Comparison of ENCODE assay signal across 8 cellular contexts in genomic region chr6:127117979-127118504, GRCh38. TPM values are rescaled to one million over a fixed set of nuclear protein-coding genes. Genes with fewer than 3 reads are reported as not detected.
DNase-seq lines count a peak whose midpoint lies in the region; ATAC-seq and TF ChIP-seq lines count a peak whose summit lies in the region.

No MANE protein-coding gene starts in this region.

- peaks cover 50% of the 10 kb centered on the region for H3K27me3 Mint-ChIP-seq in GM23338 (ENCODE audit: insufficient read depth, low read depth, poor library complexity)

- H3K9me3 ChIP-seq in A673 (ENCODE audit: low read depth, low read length, poor library complexity, severe bottlenecking) (no peaks in the 10 kb centered on the region), mucosa of descending colon (no peaks in the 10 kb centered on the region)

- DNase-seq in A673 (ENCODE audit: low spot score) (peak; percentile 7), GM23338 (ENCODE audit: low spot score) (no peak), choroid plexus epithelial cell (ENCODE audit: low read depth) (no peak), mucosa of descending colon (peak in 2 of 3 donors; percentile 5 to 14), NCI-H526 treated with DMSO at 0.1 percent for 48 hours (lab: John Stamatoyannopoulos, UW) (no peak)

- H3K36me3 ChIP-seq in A673 (ENCODE audit: insufficient read depth, low read length, poor library complexity, severe bottlenecking) (no peaks in the 10 kb centered on the region), GM23338 (ENCODE audit: insufficient read depth) (no peaks in the 10 kb centered on the region), mucosa of descending colon (ENCODE audit: low read depth) (no peaks in the 10 kb centered on the region)

- no peaks in the 10 kb centered on the region for H3K9me2 ChIP-seq in GM23338 (ENCODE audit: insufficient read depth)

- CTCF ChIA-PET in A673 (lab: Charles Lee) = interaction anchor here (0.6 to 1.3 kb wide), 2 partner anchors 313 to 1330 kb away, joined by 4 to 5 read pairs; no protein-coding TSS in a partner anchor

- H3K4me1 ChIP-seq in A673 (ENCODE audit: insufficient read depth, low read length, poor library complexity, severe bottlenecking) = peaks cover 14% of the 10 kb centered on the region
- H3K4me1 ChIP-seq in GM23338 (ENCODE audit: insufficient read depth) = peaks cover 26% of the 10 kb centered on the region
- H3K4me1 ChIP-seq in mucosa of descending colon (ENCODE audit: low read depth) = peaks cover 9% of the 10 kb centered on the region

- ATAC-seq in GM23338 = peak; percentile 19
- ATAC-seq in mucosa of descending colon = no peak
- no peak for ATAC-seq in GM21786 (IDR thresholded peaks at IDR 0.05; ENCODE audit: unreplicated experiment)
- ATAC-seq in HG02973 (IDR thresholded peaks at IDR 0.05; ENCODE audit: unreplicated experiment) = no peak
- no peak for ATAC-seq in HG03378 (IDR thresholded peaks at IDR 0.05; ENCODE audit: unreplicated experiment)

- no peaks in the 10 kb centered on the region for H3K9me3 Mint-ChIP-seq in GM23338

- H3K27me3 ChIP-seq in A673 (replicated peaks; ENCODE audit: insufficient read depth, low read depth, low read length, poor library complexity) (peaks cover 30% of the 10 kb centered on the region), GM23338 (ENCODE audit: insufficient read depth) (peaks cover 76% of the 10 kb centered on the region)

- peak overlapping the region; percentile 84 for H2AFZ ChIP-seq in GM23338

- H3K4me1 Mint-ChIP-seq in GM23338 = peaks cover 16% of the 10 kb centered on the region

- peak overlapping the region; percentile 79 for H3K4me2 ChIP-seq in GM23338

- peak overlapping the region; percentile 84 for H3K4me3 Mint-ChIP-seq in GM23338

- H3K4me3 ChIP-seq in A673 (ENCODE audit: low read depth, low read length, poor library complexity, severe bottlenecking) (peak overlapping the region; percentile 56), GM23338 (peak overlapping the region; percentile 79), choroid plexus epithelial cell (ENCODE audit: low read depth, low read length) (peak overlapping the region; percentile 59), mucosa of descending colon (no peak overlapping the region)

- POLR2A ChIA-PET in A673 (lab: Charles Lee; ENCODE audit: low non-redundant PET) = no interaction called here

- TF ChIP-seq CTCF in A673 (conservative IDR thresholded peaks at IDR 0.05; ENCODE audit: low read depth, low read length) = no peak
- TF ChIP-seq CTCF in GM23338 (conservative IDR thresholded peaks at IDR 0.05; ENCODE audit: low read depth in 2 of 2) = no peak
- no peak for TF ChIP-seq CTCF in choroid plexus epithelial cell (conservative IDR thresholded peaks at IDR 0.05; ENCODE audit: low read depth, low read length)
- no peak for TF ChIP-seq CTCF in mucosa of descending colon (IDR thresholded peaks at IDR 0.05)

- H3K36me3 Mint-ChIP-seq in GM23338 (ENCODE audit: low read depth) = no peaks in the 10 kb centered on the region

- no peaks in the 10 kb centered on the region for H4K20me1 ChIP-seq in GM23338 (replicated peaks; ENCODE audit: insufficient read depth)

- H3F3A ChIP-seq in GM23338 (replicated peaks; ENCODE audit: low read depth) = no peaks in the 10 kb centered on the region

- no peak overlapping the region for H3K27ac Mint-ChIP-seq in GM23338

- intact Hi-C loops in A673 (cut with micrococcal nuclease; ENCODE audit: unreplicated experiment) (no loop called here), mucosa of descending colon (cut with DNase I, micrococcal nuclease) (no loop called here)

- H3K27ac ChIP-seq in A673 (ENCODE audit: low read depth, low read length, poor library complexity, severe bottlenecking) = no peak overlapping the region
- H3K27ac ChIP-seq in GM23338 (ENCODE audit: low read depth) = no peak overlapping the region

- no TSS peak for BruUV-seq in A673 (replicated peaks; lab: Mats Ljungman, UMichigan)

- no peaks in the 10 kb centered on the region for H3K79me2 ChIP-seq in GM23338 (replicated peaks; ENCODE audit: insufficient read depth)

TF ChIP-seq in GM23338, 12 proteins besides CTCF, POLR2A, EP300 and RAD21:
- TF ChIP-seq ETS1 (IDR thresholded peaks at IDR 0.05) = no peak
- peak; percentile 3 for TF ChIP-seq EZH2 (IDR thresholded peaks at IDR 0.05; ENCODE audit: low read depth, unreplicated experiment)

RNA-seq across cellular contexts. Expression of gene RSPO3, which starts 0.4 kb away (rescaled TPM):
- 0.39 and 0.52 TPM in 2 replicates for total RNA-seq in A673 (2021)
- not detected in 2 replicates for total RNA-seq in GM23338 (2014; rRNA removed; shearing (Covaris generic))
- polyA plus RNA-seq in GM23338 (2016; fragmentation: Nextera tagmentation; extraction: Ambion mirVana) = 0.30 TPM in 1 of 2 replicates, not detected in the other
- total RNA-seq in mucosa of descending colon = 10 to 100 TPM in 1 of 3 donors, 1 to 10 TPM in 2; 1.5 to 12.0 (median 9.1) TPM

Comparison
In these comparisons a context has a peak if more than half of its experiments do, and no peak if none do; other contexts are left out.
1. DNase-seq: peak in A673 (single experiment) and mucosa of descending colon (2 of 3); none in GM23338 (single experiment), choroid plexus epithelial cell (single experiment) and NCI-H526 treated with DMSO at 0.1 percent for 48 hours (single experiment).